9 cellular contexts compared by ENCODE assay signal in the genomic region with DNA sequence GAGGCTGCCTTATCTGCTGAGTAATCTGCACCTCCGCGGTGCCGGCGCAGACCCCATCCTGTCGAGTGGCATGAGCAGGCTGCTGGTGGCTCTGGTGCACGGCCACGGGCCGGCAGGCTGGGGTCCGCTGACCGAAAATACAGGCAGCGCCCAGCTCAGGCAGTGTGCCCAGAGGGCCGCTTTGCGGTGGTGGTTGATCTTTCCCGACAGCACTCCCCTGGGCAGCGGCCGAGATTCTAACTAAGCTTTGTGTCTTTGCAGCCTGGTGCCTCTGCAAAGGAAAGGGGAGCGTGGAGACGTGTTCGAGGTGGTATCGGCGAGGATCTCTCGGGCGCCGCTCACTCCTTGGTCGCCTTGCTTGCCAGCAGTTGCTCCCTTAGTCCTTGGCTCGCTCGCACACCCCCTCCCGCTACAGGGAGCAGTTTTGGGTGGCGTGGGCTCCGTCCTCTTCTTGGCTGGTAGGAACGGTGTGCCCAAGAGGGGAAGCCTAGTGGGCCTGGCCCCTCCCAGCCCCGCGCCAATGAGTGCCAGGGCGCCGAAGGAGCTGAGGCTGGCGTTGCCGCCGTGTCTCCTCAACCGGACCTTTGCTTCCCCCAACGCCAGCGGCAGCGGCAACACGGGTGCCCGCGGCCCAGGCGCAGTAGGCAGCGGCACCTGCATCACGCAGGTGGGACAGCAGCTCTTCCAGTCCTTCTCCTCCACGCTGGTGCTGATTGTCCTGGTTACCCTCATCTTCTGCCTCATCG. TPM values are rescaled to one million over a fixed set of nuclear protein-coding genes. Genes with fewer than 3 reads are reported as not detected.
DNase-seq lines count a peak whose midpoint lies in the region; ATAC-seq and TF ChIP-seq lines count a peak whose summit lies in the region.
"Had no signal": no experiment of that assay in that cellular context is flagged by ENCODE, and none has a peak within 500 bp of the region (broad histone marks: within the 10 kb centered on the region; RNA-seq: fewer than 3 reads in every experiment).

No MANE protein-coding gene starts in this region.

- H3K27ac Mint-ChIP-seq in stimulated activated effector memory CD8-positive, alpha-beta T cell treated with anti-CD3 and anti-CD28 coated beads, Interleukin-12 subunit alpha, Interleukin-12 subunit beta, amount 100 ng/mL, for 72 hours, result no peak overlapping the region

- ATAC-seq in stimulated activated effector memory CD8-positive, alpha-beta T cell treated with anti-CD3 and anti-CD28 coated beads, Interleukin-12 subunit alpha, Interleukin-12 subunit beta, amount 100 ng/mL, for 72 hours, result peak; percentile 21
- ATAC-seq in HG03135 (IDR thresholded peaks at IDR 0.05; ENCODE audit: unreplicated experiment) (no peak), GM21528 (IDR thresholded peaks at IDR 0.05; ENCODE audit: low FRiP score, unreplicated experiment) (no peak)

- H3K9ac ChIP-seq in colonic mucosa (ENCODE audit: low read depth in 2 of 2, low read length in 2 of 2), result no peak overlapping the region

- no peaks in the 10 kb centered on the region for H3K36me3 ChIP-seq in hepatocyte (replicated peaks; ENCODE audit: insufficient read depth, low read depth)
- no peaks in the 10 kb centered on the region for H3K36me3 ChIP-seq in colonic mucosa

- H3K9me3 ChIP-seq in hepatocyte (ENCODE audit: low read depth), result no peaks in the 10 kb centered on the region
- no peaks in the 10 kb centered on the region for H3K9me3 ChIP-seq in colonic mucosa

- H2AFZ ChIP-seq in hepatocyte, result peak overlapping the region; percentile 49

- peak overlapping the region; percentile 96 for H3K4me2 ChIP-seq in hepatocyte

- H3K4me1 Mint-ChIP-seq in stimulated activated effector memory CD8-positive, alpha-beta T cell treated with anti-CD3 and anti-CD28 coated beads, Interleukin-12 subunit alpha, Interleukin-12 subunit beta, amount 100 ng/mL, for 72 hours, result no peaks in the 10 kb centered on the region

- H3K4me3 Mint-ChIP-seq in stimulated activated effector memory CD8-positive, alpha-beta T cell treated with anti-CD3 and anti-CD28 coated beads, Interleukin-12 subunit alpha, Interleukin-12 subunit beta, amount 100 ng/mL, for 72 hours, result no peak overlapping the region

- WGBS in hepatocyte (ENCODE audit: low lambda C conversion rate, missing lambda C conversion rate), result 5% methylated on average over 48 of the region's 50 CpGs

- H3K9me2 ChIP-seq in hepatocyte (replicated peaks; ENCODE audit: insufficient read depth), result no peaks in the 10 kb centered on the region

- H3K4me1 ChIP-seq in hepatocyte (ENCODE audit: insufficient read depth) (no peaks in the 10 kb centered on the region), colonic mucosa (no peaks in the 10 kb centered on the region)

- H3K4me3 ChIP-seq in hepatocyte, result peak overlapping the region; percentile 10
- no peak overlapping the region for H3K4me3 ChIP-seq in colonic mucosa

- TF ChIP-seq CTCF in hepatocyte (IDR thresholded peaks at IDR 0.05; ENCODE audit: poor library complexity), result no peak
- no peak for TF ChIP-seq CTCF in colonic mucosa (IDR thresholded peaks at IDR 0.05)

- H4K20me1 ChIP-seq in hepatocyte (ENCODE audit: insufficient read depth, poor library complexity, severe bottlenecking), result no peaks in the 10 kb centered on the region

- H3K27me3 ChIP-seq in hepatocyte (peaks cover 67% of the 10 kb centered on the region), colonic mucosa (peaks cover 4% of the 10 kb centered on the region)

- no peaks in the 10 kb centered on the region for H3K36me3 Mint-ChIP-seq in stimulated activated effector memory CD8-positive, alpha-beta T cell treated with anti-CD3 and anti-CD28 coated beads, Interleukin-12 subunit alpha, Interleukin-12 subunit beta, amount 100 ng/mL, for 72 hours

- DNase-seq in NCI-H1417 (lab: John Stamatoyannopoulos, UW) (peak; percentile 22 to 79 (median 75)), NCI-H1417 treated with DMSO at 0.1 percent for 48 hours (lab: John Stamatoyannopoulos, UW) (no peak), hepatocyte (ENCODE audit: low spot score) (peak; percentile 13), colonic mucosa (no peak)
- DNase-seq in stimulated activated effector memory CD8-positive, alpha-beta T cell treated with anti-CD3 and anti-CD28 coated beads, Interleukin-12 subunit alpha, Interleukin-12 subunit beta, amount 100 ng/mL, for 72 hours (ENCODE audit: low spot score in 2 of 2), result no peak

- H3K79me2 ChIP-seq in hepatocyte, result no peaks in the 10 kb centered on the region

- intact Hi-C loops in colonic mucosa (cut with DNase I), result no loop called here

- H3K27ac ChIP-seq in angular gyrus (ENCODE audit: low read depth, low read length) (peak overlapping the region; percentile 88), hepatocyte (no peak overlapping the region), colonic mucosa (no peak overlapping the region)

- no peaks in the 10 kb centered on the region for H3K9me3 Mint-ChIP-seq in stimulated activated effector memory CD8-positive, alpha-beta T cell treated with anti-CD3 and anti-CD28 coated beads, Interleukin-12 subunit alpha, Interleukin-12 subunit beta, amount 100 ng/mL, for 72 hours

RNA-seq across cellular contexts. Expression of a gene that starts 1.3 kb away (rescaled TPM):
- total RNA-seq in hepatocyte (0.13 and 0.52 TPM in 2 replicates), colonic mucosa (not detected)
- 0.09 TPM in 1 of 2 replicates, not detected in the other for polyA plus RNA-seq in hepatocyte
- total RNA-seq: pulmonary artery endothelial cell had no signal

Comparison
In these comparisons a context has a peak if more than half of its experiments do, and no peak if none do; other contexts are left out.
1. DNase-seq: peak in NCI-H1417 (3 of 3) and hepatocyte (single experiment); none in NCI-H1417 treated with DMSO at 0.1 percent for 48 hours (single experiment), stimulated activated effector memory CD8-positive, alpha-beta T cell treated with anti-CD3 and anti-CD28 coated beads, Interleukin-12 subunit alpha, Interleukin-12 subunit beta, amount 100 ng/mL, for 72 hours (0 of 2) and colonic mucosa (single experiment).